25 cellular contexts compared by ENCODE assay signal in the genomic region with DNA sequence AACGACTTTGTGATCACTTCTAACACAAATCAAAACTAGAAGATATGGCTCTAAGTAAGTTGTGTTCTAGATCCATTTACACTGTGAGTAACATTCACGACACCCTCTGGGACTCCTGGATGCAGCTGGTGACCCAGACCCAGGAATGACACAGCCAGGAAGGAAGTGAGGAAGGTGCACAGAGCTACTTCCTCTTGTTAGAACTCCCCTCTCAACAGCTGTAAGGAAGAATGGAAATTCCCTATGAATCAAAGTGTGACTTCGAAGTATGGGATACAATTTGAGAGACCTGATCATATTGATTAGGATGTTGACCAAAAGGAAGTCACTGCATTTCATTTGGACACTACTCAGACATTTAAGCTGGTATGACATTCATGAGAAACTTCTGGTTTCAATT.
A peak's percentile ranks its signal among the peaks of the same experiment; 100 is the strongest.
DNase-seq lines count a peak whose midpoint lies in the region; ATAC-seq, FAIRE-seq and TF ChIP-seq lines count a peak whose summit lies in the region.
"Had no signal": no experiment of that assay in that cellular context is flagged by ENCODE, and none has a peak within 500 bp of the region (broad histone marks: within the 10 kb centered on the region; RNA-seq: fewer than 3 reads in every experiment).

No MANE protein-coding gene starts in this region.

- peaks cover 19% of the 10 kb centered on the region for H3K4me1 Mint-ChIP-seq in activated naive CD8-positive, alpha-beta T cell treated with anti-CD3 and anti-CD28 coated beads, Interleukin-2, amount 50 U/mL, for 24 hours
- H3K4me1 Mint-ChIP-seq in activated naive CD8-positive, alpha-beta T cell treated with anti-CD3 and anti-CD28 coated beads for 36 hours, result peaks cover 8% of the 10 kb centered on the region
- peaks cover 41 to 67% of the 10 kb centered on the region in 2 donors for H3K4me1 Mint-ChIP-seq in stimulated activated naive B cell treated with anti-CD40 and anti-IgM and Interleukin-4, amounts not matched to agents 10 μg/mL and 1 μg/mL and 100 μg/mL, for 72 hours
- H3K4me1 Mint-ChIP-seq: activated CD4-positive, alpha-beta T cell treated with anti-CD3 and anti-CD28 coated beads, Interleukin-2, amount 10 ng/mL, durations not matched to agents 7 days and 5 days had no signal

- H3K27me3 ChIP-seq in keratinocyte (ENCODE audit: control insufficient read depth, extremely low read depth, insufficient read depth, low read length) (no peaks in the 10 kb centered on the region), aorta (ENCODE audit: control insufficient read depth in 1 of 2, insufficient read depth in 2 of 2, low read length in 1 of 2) (no peaks in the 10 kb centered on the region)

- H3K4me1 ChIP-seq in keratinocyte (ENCODE audit: control insufficient read depth, extremely low read depth, insufficient read depth, low read length) (peaks cover 25% of the 10 kb centered on the region), aorta (ENCODE audit: control insufficient read depth in 1 of 2, insufficient read depth in 2 of 2, low read length in 2 of 2) (no peaks in the 10 kb centered on the region)

- no peak for FAIRE-seq in keratinocyte (lab: Jason Lieb, UNC)
- FAIRE-seq: A204.1 had no signal

- H3K27ac ChIP-seq in VCaP (peak overlapping the region; percentile 53), keratinocyte (ENCODE audit: control insufficient read depth, insufficient read depth, low read length) (peak overlapping the region; percentile 0), aorta (ENCODE audit: low read depth in 1 of 2, low read length in 2 of 2) (no peak overlapping the region)
- H3K27ac ChIP-seq: HL-60, KMS-11 had no signal

- H3K27me3 Mint-ChIP-seq in activated naive CD8-positive, alpha-beta T cell treated with anti-CD3 and anti-CD28 coated beads, Interleukin-2, amount 50 U/mL, for 24 hours, result no peaks in the 10 kb centered on the region
- no peaks in the 10 kb centered on the region for H3K27me3 Mint-ChIP-seq in activated naive CD8-positive, alpha-beta T cell treated with anti-CD3 and anti-CD28 coated beads for 36 hours
- no peaks in the 10 kb centered on the region for H3K27me3 Mint-ChIP-seq in stimulated activated naive B cell treated with anti-CD40 and anti-IgM and Interleukin-4, amounts not matched to agents 10 μg/mL and 1 μg/mL and 100 μg/mL, for 72 hours
- H3K27me3 Mint-ChIP-seq: activated CD4-positive, alpha-beta T cell treated with anti-CD3 and anti-CD28 coated beads, Interleukin-2, amount 10 ng/mL, durations not matched to agents 7 days and 5 days; stimulated activated naive CD8-positive, alpha-beta T cell treated with anti-CD3 and anti-CD28 coated beads, Interleukin-15, Interleukin-2, amounts not matched to agents 100 ng/mL and 50 ng/mL, for 24 hours; type B pancreatic cell had no signal

- H2AFZ ChIP-seq in keratinocyte (ENCODE audit: control insufficient read depth, low read length), result no peak overlapping the region

- no peaks in the 10 kb centered on the region for H3K9me3 ChIP-seq in keratinocyte (ENCODE audit: control insufficient read depth, low read depth, low read length)
- H3K9me3 ChIP-seq in aorta (ENCODE audit: control insufficient read depth, low read length), result no peaks in the 10 kb centered on the region

- TF ChIP-seq CTCF in VCaP (conservative IDR thresholded peaks at IDR 0.05), result no peak
- TF ChIP-seq CTCF in keratinocyte (optimal IDR thresholded peaks at IDR 0.05 in 1 of 3, IDR thresholded peaks at IDR 0.05 in 1 of 3, conservative IDR thresholded peaks at IDR 0.05 in 1 of 3; ENCODE audit: extremely low read depth in 1 of 3, insufficient read depth in 2 of 3, low read length in 3 of 3), result no peak

- dilution Hi-C loops in keratinocyte (cut with MboI; ENCODE audit: extremely low pct_ligation_motif_present, low sequenced_read_pairs), result no loop called here

- no peaks in the 10 kb centered on the region for H3K9me3 Mint-ChIP-seq in activated naive CD8-positive, alpha-beta T cell treated with anti-CD3 and anti-CD28 coated beads, Interleukin-2, amount 50 U/mL, for 24 hours
- no peaks in the 10 kb centered on the region for H3K9me3 Mint-ChIP-seq in activated naive CD8-positive, alpha-beta T cell treated with anti-CD3 and anti-CD28 coated beads for 36 hours
- peaks cover 4 to 5% of the 10 kb centered on the region in 2 donors for H3K9me3 Mint-ChIP-seq in stimulated activated naive B cell treated with anti-CD40 and anti-IgM and Interleukin-4, amounts not matched to agents 10 μg/mL and 1 μg/mL and 100 μg/mL, for 72 hours
- H3K9me3 Mint-ChIP-seq: activated CD4-positive, alpha-beta T cell treated with anti-CD3 and anti-CD28 coated beads, Interleukin-2, amount 10 ng/mL, durations not matched to agents 7 days and 5 days; CD4-positive, alpha-beta memory T cell; stimulated activated naive CD8-positive, alpha-beta T cell treated with anti-CD3 and anti-CD28 coated beads, Interleukin-15, Interleukin-2, amounts not matched to agents 100 ng/mL and 50 ng/mL, for 24 hours had no signal

- H3K4me3 Mint-ChIP-seq in activated naive CD8-positive, alpha-beta T cell treated with anti-CD3 and anti-CD28 coated beads, Interleukin-2, amount 50 U/mL, for 24 hours, result no peak overlapping the region
- no peak overlapping the region for H3K4me3 Mint-ChIP-seq in activated naive CD8-positive, alpha-beta T cell treated with anti-CD3 and anti-CD28 coated beads for 36 hours
- peak overlapping the region in 1 of 2 donors; percentile 5 for H3K4me3 Mint-ChIP-seq in stimulated activated naive B cell treated with anti-CD40 and anti-IgM and Interleukin-4, amounts not matched to agents 10 μg/mL and 1 μg/mL and 100 μg/mL, for 72 hours
- H3K4me3 Mint-ChIP-seq: activated CD4-positive, alpha-beta T cell treated with anti-CD3 and anti-CD28 coated beads, Interleukin-2, amount 10 ng/mL, durations not matched to agents 7 days and 5 days; CD4-positive, alpha-beta memory T cell; stimulated activated naive CD8-positive, alpha-beta T cell treated with anti-CD3 and anti-CD28 coated beads, Interleukin-15, Interleukin-2, amounts not matched to agents 100 ng/mL and 50 ng/mL, for 24 hours; type B pancreatic cell had no signal

- no peak overlapping the region for H3K27ac Mint-ChIP-seq in activated naive CD8-positive, alpha-beta T cell treated with anti-CD3 and anti-CD28 coated beads, Interleukin-2, amount 50 U/mL, for 24 hours
- no peak overlapping the region for H3K27ac Mint-ChIP-seq in activated naive CD8-positive, alpha-beta T cell treated with anti-CD3 and anti-CD28 coated beads for 36 hours
- H3K27ac Mint-ChIP-seq in stimulated activated naive B cell treated with anti-CD40 and anti-IgM and Interleukin-4, amounts not matched to agents 10 μg/mL and 1 μg/mL and 100 μg/mL, for 72 hours, result peak overlapping the region; percentile 47
- H3K27ac Mint-ChIP-seq: activated CD4-positive, alpha-beta T cell treated with anti-CD3 and anti-CD28 coated beads, Interleukin-2, amount 10 ng/mL, durations not matched to agents 7 days and 5 days; CD4-positive, alpha-beta memory T cell; stimulated activated naive CD8-positive, alpha-beta T cell treated with anti-CD3 and anti-CD28 coated beads, Interleukin-15, Interleukin-2, amounts not matched to agents 100 ng/mL and 50 ng/mL, for 24 hours; type B pancreatic cell had no signal

- DNase-seq in activated naive CD8-positive, alpha-beta T cell treated with anti-CD3 and anti-CD28 coated beads, Interleukin-2, amount 50 U/mL, for 24 hours, result no peak
- DNase-seq in activated naive CD8-positive, alpha-beta T cell treated with anti-CD3 and anti-CD28 coated beads for 36 hours, result no peak
- no peak for DNase-seq in keratinocyte (ENCODE audit: low read depth, low spot score)
- DNase-seq in stimulated activated naive B cell treated with anti-CD40 and anti-IgM and Interleukin-4, amounts not matched to agents 10 μg/mL and 1 μg/mL and 100 μg/mL, for 72 hours, result peak; percentile 14
- no peak for DNase-seq in stimulated activated CD4-positive, alpha-beta T cell treated with anti-CD3 and anti-CD28 coated beads, Interleukin-4, amount 100 ng/mL, for 24 hours
- no peak for DNase-seq in aorta
- DNase-seq: activated CD4-positive, alpha-beta T cell treated with anti-CD3 and anti-CD28 coated beads, Interleukin-2, amount 10 ng/mL, durations not matched to agents 7 days and 5 days; activated gamma-delta T cell treated with Interleukin-2 at 50 U/mL for 16 hours; CD4-positive, alpha-beta memory T cell; DND-41; H7; hypothalamus; kidney glomerular epithelial cell; NCI-H1092 treated with DMSO at 0.1 percent for 48 hours; NCI-H524; occipital lobe had no signal

- peak; percentile 24 for ATAC-seq in activated naive CD8-positive, alpha-beta T cell treated with anti-CD3 and anti-CD28 coated beads, Interleukin-2, amount 50 U/mL, for 24 hours
- peak; percentile 22 to 23 for ATAC-seq in stimulated activated naive B cell treated with anti-CD40 and anti-IgM and Interleukin-4, amounts not matched to agents 10 μg/mL and 1 μg/mL and 100 μg/mL, for 72 hours (replicated peaks)
- ATAC-seq in GM18502 (IDR thresholded peaks at IDR 0.05; ENCODE audit: poor library complexity, unreplicated experiment), result no peak
- no peak for ATAC-seq in aorta (ENCODE audit: low FRiP score)
- ATAC-seq: sciatic nerve, SK-N-SH treated with all-trans-retinoic acid at 6 μM for 48 hours had no signal

- no peaks in the 10 kb centered on the region for H3K36me3 Mint-ChIP-seq in activated naive CD8-positive, alpha-beta T cell treated with anti-CD3 and anti-CD28 coated beads, Interleukin-2, amount 50 U/mL, for 24 hours (ENCODE audit: low read depth)
- H3K36me3 Mint-ChIP-seq in activated naive CD8-positive, alpha-beta T cell treated with anti-CD3 and anti-CD28 coated beads for 36 hours, result no peaks in the 10 kb centered on the region
- H3K36me3 Mint-ChIP-seq in stimulated activated naive B cell treated with anti-CD40 and anti-IgM and Interleukin-4, amounts not matched to agents 10 μg/mL and 1 μg/mL and 100 μg/mL, for 72 hours, result peaks cover 0 to 4% of the 10 kb centered on the region in 2 donors
- H3K36me3 Mint-ChIP-seq: CD4-positive, alpha-beta memory T cell had no signal

- 83 to 84% methylated on average over 3 of the region's 3 CpGs for WGBS in aorta, 2 donors

- H3K36me3 ChIP-seq in keratinocyte (ENCODE audit: control insufficient read depth in 2 of 2, extremely low read depth in 1 of 2, insufficient read depth in 2 of 2, low read length in 2 of 2), result no peaks in the 10 kb centered on the region
- H3K36me3 ChIP-seq in aorta (ENCODE audit: control insufficient read depth in 1 of 2, insufficient read depth in 2 of 2, low read length in 1 of 2), result no peaks in the 10 kb centered on the region

- no peak overlapping the region for H3K4me3 ChIP-seq in keratinocyte (ENCODE audit: control insufficient read depth in 2 of 3, extremely low read depth in 1 of 3, insufficient read depth in 2 of 3, low read depth in 1 of 3, low read length in 3 of 3)
- no peak overlapping the region for H3K4me3 ChIP-seq in aorta (ENCODE audit: low read length in 2 of 2)

- no peak overlapping the region for H3K4me2 ChIP-seq in keratinocyte (ENCODE audit: control insufficient read depth, extremely low read depth, insufficient read depth, low read depth, low read length)
- H3K4me2 ChIP-seq: KMS-11 had no signal

- H3K9me1 ChIP-seq in keratinocyte (ENCODE audit: control insufficient read depth, extremely low read depth, insufficient read depth, low read length), result no peaks in the 10 kb centered on the region

- no peak overlapping the region for H3K9ac ChIP-seq in keratinocyte (ENCODE audit: control insufficient read depth, extremely low read depth, insufficient read depth, low read length)
- H3K9ac ChIP-seq: KMS-11 had no signal

- no peaks in the 10 kb centered on the region for H4K20me1 ChIP-seq in keratinocyte (ENCODE audit: control insufficient read depth, extremely low read depth, insufficient read depth, low read length)

- intact Hi-C loops in aorta (cut with DNase I), result no loop called here

- no peaks in the 10 kb centered on the region for H3K79me2 ChIP-seq in keratinocyte (ENCODE audit: control insufficient read depth, insufficient read depth, low read length)

Comparison
In these comparisons a context has a peak if more than half of its experiments do, and no peak if none do; other contexts are left out.
1. ATAC-seq: peak in activated naive CD8-positive, alpha-beta T cell treated with anti-CD3 and anti-CD28 coated beads, Interleukin-2, amount 50 U/mL, for 24 hours (single experiment) and stimulated activated naive B cell treated with anti-CD40 and anti-IgM and Interleukin-4, amounts not matched to agents 10 μg/mL and 1 μg/mL and 100 μg/mL, for 72 hours (2 of 2); none in GM18502 (single experiment) and aorta (single experiment).
2. H3K27ac ChIP-seq: peak in VCaP (single experiment) and keratinocyte (single experiment); none in aorta (0 of 2).